26 cellular contexts compared by ENCODE assay signal in the genomic region with DNA sequence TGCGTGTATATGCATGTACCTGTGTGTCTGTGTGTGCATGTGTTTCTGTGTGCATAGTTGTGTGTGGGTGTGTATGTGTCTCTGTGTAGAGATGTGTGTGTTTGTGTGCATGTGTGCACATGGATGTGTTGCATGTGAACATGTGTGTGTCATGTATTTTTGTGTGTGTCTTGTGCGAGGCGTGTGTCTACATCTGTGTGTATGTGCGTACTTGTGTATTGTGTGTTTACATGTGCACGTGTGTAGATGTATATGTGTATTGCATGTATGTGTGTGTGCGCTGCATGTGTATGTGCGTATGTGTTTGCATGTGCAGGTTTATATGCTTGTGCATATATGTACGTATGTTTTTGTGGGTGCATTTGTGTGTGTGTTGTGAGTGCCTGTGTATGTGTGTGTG.
"Had no signal": no experiment of that assay in that cellular context is flagged by ENCODE, and none has a peak within 500 bp of the region (broad histone marks: within the 10 kb centered on the region; RNA-seq: fewer than 3 reads in every experiment).

No MANE protein-coding gene starts in this region.

- H3K4me1 ChIP-seq: adrenal gland, body of pancreas, esophagus muscularis mucosa, foreskin keratinocyte, gastrocnemius medialis had no signal

- H3K9me3 ChIP-seq: adrenal gland, body of pancreas, esophagus muscularis mucosa, gastrocnemius medialis had no signal

- H3K27ac ChIP-seq: adrenal gland, body of pancreas, cardiac muscle cell, coronary artery, dorsolateral prefrontal cortex, esophagus muscularis mucosa, foreskin keratinocyte, gastrocnemius medialis had no signal

- H3K27me3 ChIP-seq: adrenal gland, body of pancreas, cardiac muscle cell, esophagus muscularis mucosa, foreskin keratinocyte, gastrocnemius medialis had no signal

- DNase-seq: activated CD4-positive, alpha-beta memory T cell treated with anti-CD3 and anti-CD28 coated beads for 36 hours; activated CD4-positive, alpha-beta T cell treated with anti-CD3 and anti-CD28 coated beads for 36 hours; activated CD4-positive, alpha-beta T cell treated with anti-CD3 and anti-CD28 coated beads, Interleukin-2, amount 10 ng/mL, durations not matched to agents 24 days and 14 days; activated CD4-positive, CD25-positive, alpha-beta regulatory T cell; activated CD4-positive, CD25-positive, alpha-beta regulatory T cell treated with anti-CD3 and anti-CD28 coated beads, Interleukin-2, amount 50 U/mL, for 72 hours; activated CD8-positive, alpha-beta memory T cell treated with anti-CD3 and anti-CD28 coated beads, Interleukin-2, amount 10 ng/mL, durations not matched to agents 7 days and 5 days; activated CD8-positive, alpha-beta memory T cell treated with anti-CD3 and anti-CD28 coated beads, Interleukin-2, amount 50 U/mL, for 4 hours; activated CD8-positive, alpha-beta T cell treated with anti-CD3 and anti-CD28 coated beads, Interleukin-2, amount 10 ng/mL, durations not matched to agents 7 days and 5 days; activated effector memory CD4-positive, alpha-beta T cell treated with anti-CD3 and anti-CD28 coated beads, Interleukin-2, amount 50 U/mL, for 16 hours; activated naive CD4-positive, alpha-beta T cell treated with anti-CD3 and anti-CD28 coated beads for 36 hours; activated naive CD8-positive, alpha-beta T cell treated with anti-CD3 and anti-CD28 coated beads for 36 hours; activated naive CD8-positive, alpha-beta T cell treated with anti-CD3 and anti-CD28 coated beads, Interleukin-2, amount 50 U/mL, for 24 hours; activated T-cell treated with anti-CD3 and anti-CD28 coated beads, Interleukin-2, amount 50 U/mL, for 1 hour; activated T-cell treated with anti-CD3 and anti-CD28 coated beads, Interleukin-2, amount 50 U/mL, for 48 hours; adrenal gland; aorta; body of pancreas; effector memory CD8-positive, alpha-beta T cell; erythroblast; foreskin keratinocyte; gastrocnemius medialis; T-helper 2 cell had no signal

- H3K4me3 ChIP-seq: adrenal gland, body of pancreas, cardiac muscle cell, coronary artery, dorsolateral prefrontal cortex, esophagus muscularis mucosa, gastrocnemius medialis had no signal

- ATAC-seq: activated CD4-positive, alpha-beta T cell treated with anti-CD3 and anti-CD28 coated beads for 36 hours; activated CD8-positive, alpha-beta memory T cell treated with anti-CD3 and anti-CD28 coated beads, Interleukin-2, amount 10 ng/mL, durations not matched to agents 7 days and 5 days; activated CD8-positive, alpha-beta T cell treated with anti-CD3 and anti-CD28 coated beads, Interleukin-2, amount 10 ng/mL, durations not matched to agents 7 days and 5 days; activated naive CD8-positive, alpha-beta T cell treated with anti-CD3 and anti-CD28 coated beads, Interleukin-2, amount 50 U/mL, for 24 hours; body of pancreas; effector memory CD8-positive, alpha-beta T cell; foreskin keratinocyte; gastrocnemius medialis had no signal

- H3K36me3 ChIP-seq: adrenal gland, cardiac muscle cell, esophagus muscularis mucosa, gastrocnemius medialis had no signal
